Comparison of ENCODE assay signal across 16 cellular contexts in the genomic region with DNA sequence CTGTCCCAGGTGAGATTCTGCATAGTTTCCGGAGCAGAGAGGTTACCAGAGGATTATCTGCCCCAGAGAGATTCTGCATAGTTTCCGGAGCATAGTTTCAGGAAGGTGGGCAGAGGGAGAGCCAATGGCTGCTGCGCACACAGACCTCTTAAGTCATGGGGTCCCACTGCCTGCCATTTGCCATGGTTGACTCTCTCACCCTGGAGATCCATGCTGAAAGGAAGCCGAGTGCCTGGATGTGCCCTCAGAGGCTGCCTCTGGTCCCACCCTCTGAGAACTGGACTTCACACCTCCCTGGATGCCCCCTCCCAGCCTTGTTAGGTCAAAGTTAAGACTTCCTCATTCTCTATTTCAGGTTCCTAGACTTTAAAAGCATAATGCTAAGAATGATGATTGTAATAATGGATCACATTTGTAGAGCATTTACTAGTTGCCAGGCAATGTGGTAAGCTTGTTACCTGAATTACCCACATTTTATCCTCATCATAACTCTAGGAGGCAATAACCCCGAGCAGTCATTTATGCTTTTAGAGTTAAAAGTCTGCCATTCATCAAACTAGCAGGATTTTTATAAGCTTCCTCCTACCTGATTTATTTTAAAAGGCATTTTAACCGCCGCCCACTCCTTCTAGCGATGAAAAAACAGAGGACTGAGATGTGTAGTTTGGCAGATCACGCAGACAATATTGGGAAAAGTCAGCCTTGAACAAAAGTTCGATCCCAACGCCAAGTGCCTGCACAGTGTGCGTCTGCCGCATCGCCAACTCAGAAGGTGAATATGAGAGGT. TPM values are rescaled to one million over a fixed set of nuclear protein-coding genes. Genes with fewer than 3 reads are reported as not detected.
DNase-seq lines count a peak whose midpoint lies in the region; ATAC-seq and TF ChIP-seq lines count a peak whose summit lies in the region.
"Had no signal": no experiment of that assay in that cellular context is flagged by ENCODE, and none has a peak within 500 bp of the region (broad histone marks: within the 10 kb centered on the region; RNA-seq: fewer than 3 reads in every experiment).

No MANE protein-coding gene starts in this region.

- peak overlapping the region; percentile 69 to 73 for H3K4me3 ChIP-seq in mucosa of rectum (ENCODE audit: low read length in 2 of 2)
- no peak overlapping the region for H3K4me3 ChIP-seq in osteoblast (ENCODE audit: insufficient read depth, low read length)
- H3K4me3 ChIP-seq: cardiac muscle cell, hepatocyte, lung, stomach had no signal

- H3K27ac Mint-ChIP-seq in CD4-positive, alpha-beta T cell, result peak overlapping the region; percentile 96
- H3K27ac Mint-ChIP-seq in activated CD8-positive, alpha-beta T cell treated with anti-CD3 and anti-CD28 coated beads, Interleukin-2, amount 10 ng/mL, durations not matched to agents 7 days and 5 days, result peak overlapping the region; percentile 78

- POLR2A ChIA-PET in CD4-positive, alpha-beta T cell (lab: Charles Lee), result interaction anchor here (0.7 to 2.6 kb wide), 15 partner anchors 10 to 61 kb away, joined by 3 to 18 read pairs (median 3); a partner anchor contains a TSS
- POLR2A ChIA-PET in HEK293T (lab: Yijun Ruan, JAX), result no interaction called here
- POLR2A ChIA-PET in activated CD8-positive, alpha-beta T cell treated with anti-CD3 and anti-CD28 coated beads, Interleukin-2, amount 10 ng/mL, durations not matched to agents 7 days and 5 days (lab: Charles Lee), result interaction anchor here (0.5 to 1.5 kb wide), 8 partner anchors 11 to 165 kb away, joined by 3 to 4 read pairs (median 4); no protein-coding TSS in a partner anchor

- TF ChIP-seq CTCF in CD4-positive, alpha-beta T cell (IDR thresholded peaks at IDR 0.05), result no peak
- no peak for TF ChIP-seq CTCF in osteoblast (IDR thresholded peaks at IDR 0.05; ENCODE audit: extremely low read depth, low read depth, low read length)

- peak; percentile 5 for ATAC-seq in CD4-positive, alpha-beta T cell (ENCODE audit: poor library complexity)
- ATAC-seq in activated CD8-positive, alpha-beta T cell treated with anti-CD3 and anti-CD28 coated beads, Interleukin-2, amount 10 ng/mL, durations not matched to agents 7 days and 5 days, result peak; percentile 18
- ATAC-seq in HG03469 (IDR thresholded peaks at IDR 0.05; ENCODE audit: unreplicated experiment), result no peak

- H3K4me1 ChIP-seq in mucosa of rectum (ENCODE audit: control insufficient read depth in 2 of 2, insufficient read depth in 2 of 2, low read length in 2 of 2), result peaks cover 13 to 22% of the 10 kb centered on the region in 2 donors
- no peaks in the 10 kb centered on the region for H3K4me1 ChIP-seq in osteoblast (ENCODE audit: insufficient read depth, low read length)
- H3K4me1 ChIP-seq: stomach had no signal

- CTCF ChIA-PET in CD4-positive, alpha-beta T cell (lab: Charles Lee), result interaction anchor here (0.6 to 2.1 kb wide), 8 partner anchors 9 to 97 kb away, joined by 3 to 13 read pairs (median 6); a partner anchor contains a TSS
- CTCF ChIA-PET in HEK293T (lab: Yijun Ruan, JAX), result interaction anchor here (1.0 kb wide), 1 partner anchor 100 kb away, joined by 3 read pairs; no protein-coding TSS in a partner anchor
- CTCF ChIA-PET in activated CD8-positive, alpha-beta T cell treated with anti-CD3 and anti-CD28 coated beads, Interleukin-2, amount 10 ng/mL, durations not matched to agents 7 days and 5 days (lab: Charles Lee), result interaction anchor here (1.0 to 3.9 kb wide), 9 partner anchors 11 to 100 kb away, joined by 3 to 22 read pairs (median 4); no protein-coding TSS in a partner anchor

- H3K4me1 Mint-ChIP-seq in CD4-positive, alpha-beta T cell (ENCODE audit: low read depth), result peaks cover 83% of the 10 kb centered on the region
- peaks cover 40% of the 10 kb centered on the region for H3K4me1 Mint-ChIP-seq in activated CD8-positive, alpha-beta T cell treated with anti-CD3 and anti-CD28 coated beads, Interleukin-2, amount 10 ng/mL, durations not matched to agents 7 days and 5 days (ENCODE audit: low read depth)

- intact Hi-C loops in CD4-positive, alpha-beta T cell (cut with DNase I, micrococcal nuclease), result loop anchor here (2.0 to 5.0 kb wide), 3 partner anchors 14 to 44 kb away; no protein-coding TSS in a partner anchor

- peak overlapping the region; percentile 81 for H3K4me3 Mint-ChIP-seq in CD4-positive, alpha-beta T cell
- peak overlapping the region; percentile 67 for H3K4me3 Mint-ChIP-seq in activated CD8-positive, alpha-beta T cell treated with anti-CD3 and anti-CD28 coated beads, Interleukin-2, amount 10 ng/mL, durations not matched to agents 7 days and 5 days

- H3K9me3 Mint-ChIP-seq in CD4-positive, alpha-beta T cell, result no peaks in the 10 kb centered on the region
- no peaks in the 10 kb centered on the region for H3K9me3 Mint-ChIP-seq in activated CD8-positive, alpha-beta T cell treated with anti-CD3 and anti-CD28 coated beads, Interleukin-2, amount 10 ng/mL, durations not matched to agents 7 days and 5 days (ENCODE audit: insufficient read depth)

- no peaks in the 10 kb centered on the region for H4K20me1 ChIP-seq in osteoblast (ENCODE audit: insufficient read depth, low read length)

- DNase-seq in CD4-positive, alpha-beta T cell, result no peak
- DNase-seq in HEK293T (ENCODE audit: extremely low spot score) (no peak), NCI-H524 (lab: John Stamatoyannopoulos, UW) (no peak), osteoblast (ENCODE audit: insufficient read length, low spot score, missing footprints) (no peak), HT-29 (ENCODE audit: low spot score) (no peak)
- DNase-seq in activated CD8-positive, alpha-beta T cell treated with anti-CD3 and anti-CD28 coated beads, Interleukin-2, amount 10 ng/mL, durations not matched to agents 7 days and 5 days, result no peak
- DNase-seq: C1 segment of cervical spinal cord, erythroblast, KBM-7, NCI-H1930 had no signal

- H3K36me3 ChIP-seq in mucosa of rectum (ENCODE audit: control insufficient read depth in 2 of 2, insufficient read depth in 2 of 2, low read length in 2 of 2), result peaks cover 16 to 30% of the 10 kb centered on the region in 2 donors
- peaks cover 12% of the 10 kb centered on the region for H3K36me3 ChIP-seq in osteoblast (ENCODE audit: insufficient read depth, low read length)
- H3K36me3 ChIP-seq: cardiac muscle cell had no signal

- peaks cover 92% of the 10 kb centered on the region for H3K36me3 Mint-ChIP-seq in CD4-positive, alpha-beta T cell (ENCODE audit: low read depth)
- peaks cover 74% of the 10 kb centered on the region for H3K36me3 Mint-ChIP-seq in activated CD8-positive, alpha-beta T cell treated with anti-CD3 and anti-CD28 coated beads, Interleukin-2, amount 10 ng/mL, durations not matched to agents 7 days and 5 days (ENCODE audit: low read depth)

- no peaks in the 10 kb centered on the region for H3K27me3 ChIP-seq in CD4-positive, alpha-beta T cell (ENCODE audit: control insufficient read depth, insufficient read depth, low read length)
- no peaks in the 10 kb centered on the region for H3K27me3 ChIP-seq in mucosa of rectum (ENCODE audit: control insufficient read depth in 2 of 2, insufficient read depth in 2 of 2, low read length in 2 of 2)
- H3K27me3 ChIP-seq in osteoblast (ENCODE audit: insufficient read depth, low read length), result no peaks in the 10 kb centered on the region
- H3K27me3 ChIP-seq: cardiac muscle cell, hepatocyte, stomach had no signal

- no peak overlapping the region for H2AFZ ChIP-seq in osteoblast (ENCODE audit: low read length)
- H2AFZ ChIP-seq: hepatocyte had no signal

- no peaks in the 10 kb centered on the region for H3K79me2 ChIP-seq in osteoblast (ENCODE audit: insufficient read depth, low read length)
- H3K79me2 ChIP-seq: hepatocyte had no signal

- no peaks in the 10 kb centered on the region for H3K9me3 ChIP-seq in CD4-positive, alpha-beta T cell (ENCODE audit: control insufficient read depth, low read length)
- no peaks in the 10 kb centered on the region for H3K9me3 ChIP-seq in mucosa of rectum (ENCODE audit: control insufficient read depth in 2 of 2, low read length in 2 of 2)
- no peaks in the 10 kb centered on the region for H3K9me3 ChIP-seq in osteoblast (ENCODE audit: low read depth, low read length)
- H3K9me3 ChIP-seq: stomach had no signal

- H3K9ac ChIP-seq in mucosa of rectum (ENCODE audit: low read depth in 1 of 2, low read length in 2 of 2), result peak overlapping the region; percentile 38 to 70

- no peaks in the 10 kb centered on the region for H3K27me3 Mint-ChIP-seq in CD4-positive, alpha-beta T cell
- H3K27me3 Mint-ChIP-seq in activated CD8-positive, alpha-beta T cell treated with anti-CD3 and anti-CD28 coated beads, Interleukin-2, amount 10 ng/mL, durations not matched to agents 7 days and 5 days (ENCODE audit: low read depth), result no peaks in the 10 kb centered on the region

- H3K4me2 ChIP-seq in osteoblast (ENCODE audit: insufficient read depth, low read length), result no peak overlapping the region
- H3K4me2 ChIP-seq: hepatocyte had no signal

- peak overlapping the region; percentile 51 for H3K27ac ChIP-seq in CD4-positive, alpha-beta T cell (ENCODE audit: low read depth, low read length)
- H3K27ac ChIP-seq in mucosa of rectum (ENCODE audit: low read depth in 2 of 2, low read length in 2 of 2), result peak overlapping the region; percentile 85 to 88
- no peak overlapping the region for H3K27ac ChIP-seq in osteoblast (ENCODE audit: low read depth, low read length)
- H3K27ac ChIP-seq: cardiac muscle cell, hepatocyte, stomach had no signal

TF ChIP-seq in HEK293T, 16 proteins besides CTCF, POLR2A, EP300 and RAD21:
- no peak for TF ChIP-seq FOXA1 (IDR thresholded peaks at IDR 0.05)
- TF ChIP-seq, protein P1, sequence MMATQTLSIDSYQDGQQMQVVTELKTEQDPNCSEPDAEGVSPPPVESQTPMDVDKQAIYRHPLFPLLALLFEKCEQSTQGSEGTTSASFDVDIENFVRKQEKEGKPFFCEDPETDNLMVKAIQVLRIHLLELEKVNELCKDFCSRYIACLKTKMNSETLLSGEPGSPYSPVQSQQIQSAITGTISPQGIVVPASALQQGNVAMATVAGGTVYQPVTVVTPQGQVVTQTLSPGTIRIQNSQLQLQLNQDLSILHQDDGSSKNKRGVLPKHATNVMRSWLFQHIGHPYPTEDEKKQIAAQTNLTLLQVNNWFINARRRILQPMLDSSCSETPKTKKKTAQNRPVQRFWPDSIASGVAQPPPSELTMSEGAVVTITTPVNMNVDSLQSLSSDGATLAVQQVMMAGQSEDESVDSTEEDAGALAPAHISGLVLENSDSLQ (IDR thresholded peaks at IDR 0.05), result peak; percentile 25; the same call in 1 of the 2 replicates

RNA-seq across cellular contexts. Expression of a gene that starts 11.9 kb away (rescaled TPM):
- 10 to 100 TPM; 25.8 to 27.4 TPM for total RNA-seq in CD4-positive, alpha-beta T cell
- total RNA-seq in activated CD8-positive, alpha-beta T cell treated with anti-CD3 and anti-CD28 coated beads, Interleukin-2, amount 10 ng/mL, durations not matched to agents 7 days and 5 days, result 10 to 100 TPM; 36.9 to 38.1 TPM
- total RNA-seq in osteoblast, result 4.4 and 6.2 TPM in 2 replicates
- 2.0 and 2.9 TPM in 2 replicates for total RNA-seq in HT-29 (2014; rRNA removed; shearing (Covaris generic))

RNA-seq across cellular contexts. Expression of a gene that starts 49.5 kb away (rescaled TPM):
- total RNA-seq in CD4-positive, alpha-beta T cell, result 10 to 100 TPM; 58.3 to 58.4 TPM
- 10 to 100 TPM; 55.1 to 57.1 TPM for total RNA-seq in activated CD8-positive, alpha-beta T cell treated with anti-CD3 and anti-CD28 coated beads, Interleukin-2, amount 10 ng/mL, durations not matched to agents 7 days and 5 days
- 32.6 and 53.0 TPM in 2 replicates for total RNA-seq in osteoblast
- 75.5 and 93.2 TPM in 2 replicates for total RNA-seq in HT-29 (2014; rRNA removed; shearing (Covaris generic))
